8 cellular contexts compared by ENCODE assay signal in genomic region chr12:15225819-15226218, GRCh38.
DNase-seq lines count a peak whose midpoint lies in the region; ATAC-seq lines count a peak whose summit lies in the region.
"Not testable (repeated sequence)": the region's sequence is repeated elsewhere in the genome, so short reads cannot be mapped to it uniquely, and the experiment has no call there.

No MANE protein-coding gene starts in this region.

- peak; percentile 75 for ATAC-seq in GM18909 (IDR thresholded peaks at IDR 0.05; ENCODE audit: poor library complexity, unreplicated experiment)
- ATAC-seq in GM21423 (IDR thresholded peaks at IDR 0.05; ENCODE audit: unreplicated experiment), result peak; percentile 71
- ATAC-seq in HG02678 (IDR thresholded peaks at IDR 0.05; ENCODE audit: unreplicated experiment), result peak; percentile 47
- ATAC-seq in HG03280 (IDR thresholded peaks at IDR 0.05; ENCODE audit: unreplicated experiment), result peak; percentile 39

- in situ Hi-C loops in KBM-7 (cut with MboI; ENCODE audit: low pct_unique_long_range_greater_than_20kb, low sequenced_read_pairs), result not testable (repeated sequence)

- DNase-seq in EL (peak; percentile 3), KBM-7 (peak; percentile 59), SW480 (ENCODE audit: low spot score) (peak; percentile 16), kidney tubule cell (ENCODE audit: low spot score) (peak; percentile 33)

Comparison
In these comparisons a context has a peak if more than half of its experiments do, and no peak if none do; other contexts are left out.
1. Peak in every context shown above with its lines: DNase-seq and ATAC-seq.
2. DNase-seq: peak in every context shown above with its lines; median percentile 59 in KBM-7; 33 in kidney tubule cell; 16 in SW480; 3 in EL.